Comparison of ENCODE assay signal across 10 cellular contexts in the genomic region with DNA sequence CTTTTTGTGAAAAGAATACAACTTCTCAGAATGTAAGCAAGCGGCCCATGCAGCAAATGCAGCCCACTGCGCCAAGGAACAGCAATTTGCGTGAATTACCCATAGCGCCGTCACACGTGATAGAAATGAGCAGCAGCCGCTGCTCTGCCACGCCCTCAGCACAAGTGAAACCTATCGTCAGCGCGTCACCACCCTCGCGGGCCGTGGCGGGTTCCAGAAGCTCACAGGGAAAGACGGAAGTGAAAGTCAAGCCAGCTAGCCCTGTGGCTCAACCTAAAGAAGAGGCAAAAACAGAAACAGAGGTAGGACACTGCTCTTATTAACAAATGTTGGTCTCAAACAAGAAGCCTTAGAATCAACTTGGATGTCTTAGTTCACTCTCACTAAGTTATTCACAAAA.
A peak's percentile ranks its signal among the peaks of the same experiment; 100 is the strongest.
DNase-seq lines count a peak whose midpoint lies in the region; ATAC-seq and TF ChIP-seq lines count a peak whose summit lies in the region.
"Had no signal": no experiment of that assay in that cellular context is flagged by ENCODE, and none has a peak within 500 bp of the region (broad histone marks: within the 10 kb centered on the region; RNA-seq: fewer than 3 reads in every experiment).

No MANE protein-coding gene starts in this region.

- TF ChIP-seq CTCF in CD14-positive monocyte (IDR thresholded peaks at IDR 0.05), result no peak

- H3K4me1 Mint-ChIP-seq in CD14-positive monocyte, result peaks cover 2% of the 10 kb centered on the region
- peaks cover 40% of the 10 kb centered on the region for H3K4me1 Mint-ChIP-seq in central memory CD8-positive, alpha-beta T cell

- H3K9me3 Mint-ChIP-seq in CD14-positive monocyte, result no peaks in the 10 kb centered on the region
- H3K9me3 Mint-ChIP-seq in central memory CD8-positive, alpha-beta T cell, result no peaks in the 10 kb centered on the region

- no peak overlapping the region for H3K4me3 Mint-ChIP-seq in CD14-positive monocyte
- no peak overlapping the region for H3K4me3 Mint-ChIP-seq in central memory CD8-positive, alpha-beta T cell

- no peaks in the 10 kb centered on the region for H3K27me3 Mint-ChIP-seq in CD14-positive monocyte (ENCODE audit: low read depth in 3 of 3)
- H3K27me3 Mint-ChIP-seq in central memory CD8-positive, alpha-beta T cell, result no peaks in the 10 kb centered on the region

- H3K36me3 Mint-ChIP-seq in CD14-positive monocyte, result peaks cover 89 to 93% of the 10 kb centered on the region in 2 donors
- H3K36me3 Mint-ChIP-seq in central memory CD8-positive, alpha-beta T cell (ENCODE audit: insufficient read depth), result peaks cover 76% of the 10 kb centered on the region

- intact Hi-C loops in CD14-positive monocyte (cut with micrococcal nuclease), result no loop called here

- H3K27ac Mint-ChIP-seq in CD14-positive monocyte, result peak overlapping the region; percentile 65 to 80 (median 74)
- no peak overlapping the region for H3K27ac Mint-ChIP-seq in central memory CD8-positive, alpha-beta T cell (ENCODE audit: low read depth)

- peak; percentile 59 for DNase-seq in CD14-positive monocyte (ENCODE audit: low spot score)
- DNase-seq in MV-4-11 (lab: John Stamatoyannopoulos, UW), result peak; percentile 96
- DNase-seq in central memory CD8-positive, alpha-beta T cell (ENCODE audit: low spot score in 2 of 2), result no peak
- DNase-seq in glomerular visceral epithelial cell (ENCODE audit: extremely low spot score), result no peak
- DNase-seq in SHP77 (lab: John Stamatoyannopoulos, UW), result no peak
- DNase-seq: body of pancreas, NCI-H1436 treated with DMSO at 0.1 percent for 48 hours had no signal

- ATAC-seq in GM18499 (IDR thresholded peaks at IDR 0.05; ENCODE audit: insufficient read depth, unreplicated experiment) (peak; percentile 35), HG02852 (IDR thresholded peaks at IDR 0.05; ENCODE audit: unreplicated experiment) (no peak), HG03457 (IDR thresholded peaks at IDR 0.05; ENCODE audit: unreplicated experiment) (no peak)
- ATAC-seq in central memory CD8-positive, alpha-beta T cell (replicated peaks; ENCODE audit: extremely low read depth, poor library complexity, severe bottlenecking), result peak; percentile 24
- ATAC-seq: body of pancreas had no signal

Comparison
In these comparisons a context has a peak if more than half of its experiments do, and no peak if none do; other contexts are left out.
1. DNase-seq: peak in CD14-positive monocyte (single experiment) and MV-4-11 (single experiment); none in central memory CD8-positive, alpha-beta T cell (0 of 2), glomerular visceral epithelial cell (single experiment) and SHP77 (0 of 2).
2. ATAC-seq: peak in GM18499 (single experiment) and central memory CD8-positive, alpha-beta T cell (single experiment); none in HG02852 (single experiment) and HG03457 (single experiment).